Comparison of ENCODE assay signal across 13 cellular contexts in the genomic region with DNA sequence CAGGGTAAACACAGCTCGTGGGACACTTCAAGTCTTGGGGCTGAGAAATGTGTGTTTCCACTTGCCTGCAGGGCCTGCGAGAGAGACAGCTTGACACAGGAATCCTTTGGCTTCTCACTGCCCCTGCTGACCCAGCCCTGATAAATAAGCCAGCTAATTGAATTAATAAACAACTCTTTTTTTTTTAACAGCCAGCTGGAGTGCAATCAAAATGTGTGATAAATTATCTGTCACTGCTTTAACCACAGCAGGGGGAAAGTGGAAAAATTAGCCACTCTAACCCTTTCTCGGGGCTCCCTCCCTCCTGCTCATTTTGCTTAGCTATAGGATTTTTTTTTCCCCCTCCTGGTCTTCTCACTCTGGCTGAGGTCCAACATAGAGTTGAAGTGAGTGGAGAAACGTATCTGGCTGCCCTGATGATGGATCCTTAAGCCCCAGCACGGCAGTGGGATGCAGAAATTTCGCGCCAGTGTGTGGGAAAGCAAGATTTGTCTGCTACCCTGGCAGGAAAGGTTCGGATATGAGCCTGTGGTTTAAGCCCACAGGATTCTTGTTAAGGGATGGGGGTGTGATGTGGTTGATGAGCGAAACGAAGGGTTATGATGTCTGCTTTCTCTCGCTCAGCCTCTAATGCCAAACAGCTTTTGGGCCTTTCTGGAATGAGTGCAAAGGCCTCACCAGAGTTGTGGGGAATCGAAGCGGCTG.
DNase-seq lines count a peak whose midpoint lies in the region; ATAC-seq, FAIRE-seq and TF ChIP-seq lines count a peak whose summit lies in the region.
"Had no signal": no experiment of that assay in that cellular context is flagged by ENCODE, and none has a peak within 500 bp of the region (broad histone marks: within the 10 kb centered on the region; RNA-seq: fewer than 3 reads in every experiment).

No MANE protein-coding gene starts in this region.

- no peak for TF ChIP-seq POLR2A in GM12892 (IDR thresholded peaks at IDR 0.05; ENCODE audit: low read depth, low read length)

- intact Hi-C loops in ascending aorta (cut with DNase I) = no loop called here

- FAIRE-seq in GM12892 (lab: Jason Lieb, UNC) = no peak

- H3K27ac ChIP-seq in angular gyrus (ENCODE audit: low read depth, low read length) (peak overlapping the region; percentile 33), ascending aorta (no peak overlapping the region)
- H3K27ac ChIP-seq: gastrocnemius medialis had no signal

- H3K4me3 ChIP-seq in ascending aorta = no peak overlapping the region
- H3K4me3 ChIP-seq: gastrocnemius medialis had no signal

- ATAC-seq in GM21390 (IDR thresholded peaks at IDR 0.05; ENCODE audit: unreplicated experiment) = no peak
- ATAC-seq: gastrocnemius medialis, left lobe of liver had no signal

- no peaks in the 10 kb centered on the region for H3K27me3 ChIP-seq in ascending aorta
- H3K27me3 ChIP-seq: gastrocnemius medialis had no signal

- TF ChIP-seq CTCF in ascending aorta (IDR thresholded peaks at IDR 0.05) = no peak

- H3K36me3 ChIP-seq in ascending aorta = no peaks in the 10 kb centered on the region
- H3K36me3 ChIP-seq: gastrocnemius medialis had no signal

- H3K4me1 ChIP-seq in ascending aorta = peaks cover 0 to 3% of the 10 kb centered on the region in 2 donors
- H3K4me1 ChIP-seq: gastrocnemius medialis had no signal

- DNase-seq in CD1c-positive myeloid dendritic cell (ENCODE audit: extremely low spot score) (peak; percentile 19), NCI-H1105 treated with DMSO at 0.1 percent for 48 hours (lab: John Stamatoyannopoulos, UW) (peak; percentile 91), myocyte (ENCODE audit: low read depth) (peak; percentile 56), ascending aorta (ENCODE audit: low spot score in 2 of 2) (no peak), GM12892 (ENCODE audit: insufficient read length) (no peak), NCI-H2029 treated with DMSO at 0.1 percent for 48 hours (lab: John Stamatoyannopoulos, UW) (no peak)
- DNase-seq: activated CD4-positive, CD25-positive, alpha-beta regulatory T cell; gastrocnemius medialis; NCI-H1048; Right ventricle myocardium superior had no signal

- H3K9me3 ChIP-seq in ascending aorta = no peaks in the 10 kb centered on the region
- H3K9me3 ChIP-seq: gastrocnemius medialis had no signal

Comparison
In these comparisons a context has a peak if more than half of its experiments do, and no peak if none do; other contexts are left out.
1. DNase-seq: peak in CD1c-positive myeloid dendritic cell (single experiment), NCI-H1105 treated with DMSO at 0.1 percent for 48 hours (single experiment) and myocyte (single experiment); none in ascending aorta (0 of 2), GM12892 (single experiment) and NCI-H2029 treated with DMSO at 0.1 percent for 48 hours (single experiment).